1 cellular context compared by ENCODE assay signal in genomic region chr16:49700222-49700927, GRCh38.
TF ChIP-seq lines count a peak whose summit lies in the region.

No MANE protein-coding gene starts in this region.

TF ChIP-seq in HEK293, 187 proteins besides CTCF, POLR2A, EP300 and RAD21 (continued from another document and continues in another):
- no peak for TF ChIP-seq ZNF148 (tag by site-specific recombination; IDR thresholded peaks at IDR 0.05; ENCODE audit: borderline replicate concordance)
- no peak for TF ChIP-seq ZNF416 (tag by site-specific recombination; IDR thresholded peaks at IDR 0.05)
- no peak for TF ChIP-seq ZNF311 (tag by site-specific recombination; IDR thresholded peaks at IDR 0.05; ENCODE audit: borderline replicate concordance)
- no peak for TF ChIP-seq TSHZ1 (tag by site-specific recombination; IDR thresholded peaks at IDR 0.05; ENCODE audit: borderline replicate concordance)
- no peak for TF ChIP-seq ZNF24 (tag by site-specific recombination; IDR thresholded peaks at IDR 0.05)
- no peak for TF ChIP-seq ZNF362 (tag by site-specific recombination; IDR thresholded peaks at IDR 0.05)
- TF ChIP-seq ZNF211 (tag by site-specific recombination; IDR thresholded peaks at IDR 0.05; ENCODE audit: low read depth): no peak
- TF ChIP-seq ZXDB (tag by site-specific recombination; IDR thresholded peaks at IDR 0.05): peak; percentile 53; the same call in 1 of the 2 replicates
- TF ChIP-seq, protein P1, sequence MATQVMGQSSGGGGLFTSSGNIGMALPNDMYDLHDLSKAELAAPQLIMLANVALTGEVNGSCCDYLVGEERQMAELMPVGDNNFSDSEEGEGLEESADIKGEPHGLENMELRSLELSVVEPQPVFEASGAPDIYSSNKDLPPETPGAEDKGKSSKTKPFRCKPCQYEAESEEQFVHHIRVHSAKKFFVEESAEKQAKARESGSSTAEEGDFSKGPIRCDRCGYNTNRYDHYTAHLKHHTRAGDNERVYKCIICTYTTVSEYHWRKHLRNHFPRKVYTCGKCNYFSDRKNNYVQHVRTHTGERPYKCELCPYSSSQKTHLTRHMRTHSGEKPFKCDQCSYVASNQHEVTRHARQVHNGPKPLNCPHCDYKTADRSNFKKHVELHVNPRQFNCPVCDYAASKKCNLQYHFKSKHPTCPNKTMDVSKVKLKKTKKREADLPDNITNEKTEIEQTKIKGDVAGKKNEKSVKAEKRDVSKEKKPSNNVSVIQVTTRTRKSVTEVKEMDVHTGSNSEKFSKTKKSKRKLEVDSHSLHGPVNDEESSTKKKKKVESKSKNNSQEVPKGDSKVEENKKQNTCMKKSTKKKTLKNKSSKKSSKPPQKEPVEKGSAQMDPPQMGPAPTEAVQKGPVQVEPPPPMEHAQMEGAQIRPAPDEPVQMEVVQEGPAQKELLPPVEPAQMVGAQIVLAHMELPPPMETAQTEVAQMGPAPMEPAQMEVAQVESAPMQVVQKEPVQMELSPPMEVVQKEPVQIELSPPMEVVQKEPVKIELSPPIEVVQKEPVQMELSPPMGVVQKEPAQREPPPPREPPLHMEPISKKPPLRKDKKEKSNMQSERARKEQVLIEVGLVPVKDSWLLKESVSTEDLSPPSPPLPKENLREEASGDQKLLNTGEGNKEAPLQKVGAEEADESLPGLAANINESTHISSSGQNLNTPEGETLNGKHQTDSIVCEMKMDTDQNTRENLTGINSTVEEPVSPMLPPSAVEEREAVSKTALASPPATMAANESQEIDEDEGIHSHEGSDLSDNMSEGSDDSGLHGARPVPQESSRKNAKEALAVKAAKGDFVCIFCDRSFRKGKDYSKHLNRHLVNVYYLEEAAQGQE (tag by site-specific recombination; IDR thresholded peaks at IDR 0.05): no peak
- TF ChIP-seq ZNF366 (tag by site-specific recombination; conservative IDR thresholded peaks at IDR 0.05): 0 out of 2 replicates have a peak, but pooled peaks have one; percentile 13
- TF ChIP-seq ZNF777 (tag by site-specific recombination; IDR thresholded peaks at IDR 0.05; ENCODE audit: borderline replicate concordance): no peak
- TF ChIP-seq, protein P2, sequence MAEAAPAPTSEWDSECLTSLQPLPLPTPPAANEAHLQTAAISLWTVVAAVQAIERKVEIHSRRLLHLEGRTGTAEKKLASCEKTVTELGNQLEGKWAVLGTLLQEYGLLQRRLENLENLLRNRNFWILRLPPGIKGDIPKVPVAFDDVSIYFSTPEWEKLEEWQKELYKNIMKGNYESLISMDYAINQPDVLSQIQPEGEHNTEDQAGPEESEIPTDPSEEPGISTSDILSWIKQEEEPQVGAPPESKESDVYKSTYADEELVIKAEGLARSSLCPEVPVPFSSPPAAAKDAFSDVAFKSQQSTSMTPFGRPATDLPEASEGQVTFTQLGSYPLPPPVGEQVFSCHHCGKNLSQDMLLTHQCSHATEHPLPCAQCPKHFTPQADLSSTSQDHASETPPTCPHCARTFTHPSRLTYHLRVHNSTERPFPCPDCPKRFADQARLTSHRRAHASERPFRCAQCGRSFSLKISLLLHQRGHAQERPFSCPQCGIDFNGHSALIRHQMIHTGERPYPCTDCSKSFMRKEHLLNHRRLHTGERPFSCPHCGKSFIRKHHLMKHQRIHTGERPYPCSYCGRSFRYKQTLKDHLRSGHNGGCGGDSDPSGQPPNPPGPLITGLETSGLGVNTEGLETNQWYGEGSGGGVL (tag by site-specific recombination; IDR thresholded peaks at IDR 0.05): peak; percentile 95
- TF ChIP-seq ZNF514 (tag by site-specific recombination; IDR thresholded peaks at IDR 0.05): no peak
- TF ChIP-seq MZF1 (tag by site-specific recombination; IDR thresholded peaks at IDR 0.05; ENCODE audit: borderline replicate concordance): no peak
- no peak for TF ChIP-seq ZNF521 (tag by site-specific recombination; IDR thresholded peaks at IDR 0.05)
- no peak for TF ChIP-seq EGR2 (tag by site-specific recombination; IDR thresholded peaks at IDR 0.05; ENCODE audit: low read depth)
- 0 out of 2 replicates have a peak, but pooled peaks have one; percentile 43 for TF ChIP-seq ZFP69B (tag by site-specific recombination; IDR thresholded peaks at IDR 0.05)
- no peak for TF ChIP-seq ZNF623 (tag by site-specific recombination; IDR thresholded peaks at IDR 0.05)
- peak; percentile 69 for TF ChIP-seq ZNF341 (tag by site-specific recombination; IDR thresholded peaks at IDR 0.05; ENCODE audit: low read depth)
- TF ChIP-seq ZSCAN5A (tag by site-specific recombination; IDR thresholded peaks at IDR 0.05): no peak
- no peak for TF ChIP-seq ZBTB1 (tag by site-specific recombination; IDR thresholded peaks at IDR 0.05)
- no peak for TF ChIP-seq ZNF37A (tag by site-specific recombination; IDR thresholded peaks at IDR 0.05)
- no peak for TF ChIP-seq OVOL3 (tag by site-specific recombination; IDR thresholded peaks at IDR 0.05)
- TF ChIP-seq, protein P3, sequence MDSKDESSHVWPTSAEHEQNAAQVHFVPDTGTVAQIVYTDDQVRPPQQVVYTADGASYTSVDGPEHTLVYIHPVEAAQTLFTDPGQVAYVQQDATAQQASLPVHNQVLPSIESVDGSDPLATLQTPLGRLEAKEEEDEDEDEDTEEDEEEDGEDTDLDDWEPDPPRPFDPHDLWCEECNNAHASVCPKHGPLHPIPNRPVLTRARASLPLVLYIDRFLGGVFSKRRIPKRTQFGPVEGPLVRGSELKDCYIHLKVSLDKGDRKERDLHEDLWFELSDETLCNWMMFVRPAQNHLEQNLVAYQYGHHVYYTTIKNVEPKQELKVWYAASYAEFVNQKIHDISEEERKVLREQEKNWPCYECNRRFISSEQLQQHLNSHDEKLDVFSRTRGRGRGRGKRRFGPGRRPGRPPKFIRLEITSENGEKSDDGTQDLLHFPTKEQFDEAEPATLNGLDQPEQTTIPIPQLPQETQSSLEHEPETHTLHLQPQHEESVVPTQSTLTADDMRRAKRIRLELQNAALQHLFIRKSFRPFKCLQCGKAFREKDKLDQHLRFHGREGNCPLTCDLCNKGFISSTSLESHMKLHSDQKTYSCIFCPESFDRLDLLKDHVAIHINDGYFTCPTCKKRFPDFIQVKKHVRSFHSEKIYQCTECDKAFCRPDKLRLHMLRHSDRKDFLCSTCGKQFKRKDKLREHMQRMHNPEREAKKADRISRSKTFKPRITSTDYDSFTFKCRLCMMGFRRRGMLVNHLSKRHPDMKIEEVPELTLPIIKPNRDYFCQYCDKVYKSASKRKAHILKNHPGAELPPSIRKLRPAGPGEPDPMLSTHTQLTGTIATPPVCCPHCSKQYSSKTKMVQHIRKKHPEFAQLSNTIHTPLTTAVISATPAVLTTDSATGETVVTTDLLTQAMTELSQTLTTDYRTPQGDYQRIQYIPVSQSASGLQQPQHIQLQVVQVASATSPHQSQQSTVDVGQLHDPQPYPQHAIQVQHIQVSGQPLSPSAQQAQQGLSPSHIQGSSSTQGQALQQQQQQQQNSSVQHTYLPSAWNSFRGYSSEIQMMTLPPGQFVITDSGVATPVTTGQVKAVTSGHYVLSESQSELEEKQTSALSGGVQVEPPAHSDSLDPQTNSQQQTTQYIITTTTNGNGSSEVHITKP (tag by site-specific recombination; IDR thresholded peaks at IDR 0.05): peak; percentile 74
- peak; percentile 49 for TF ChIP-seq PATZ1 (tag by site-specific recombination; IDR thresholded peaks at IDR 0.05)
- no peak for TF ChIP-seq FEZF1 (tag by site-specific recombination; IDR thresholded peaks at IDR 0.05)
- peak; percentile 96 for TF ChIP-seq ZIC2 (tag by site-specific recombination; IDR thresholded peaks at IDR 0.05)
- 0 out of 2 replicates have a peak, but pooled peaks have one; percentile 43 for TF ChIP-seq ZNF692 (tag by site-specific recombination; IDR thresholded peaks at IDR 0.05)
- no peak for TF ChIP-seq AEBP2 (tag by site-specific recombination; IDR thresholded peaks at IDR 0.05; ENCODE audit: borderline replicate concordance)
- peak; percentile 81 for TF ChIP-seq ZBTB17 (tag by site-specific recombination; IDR thresholded peaks at IDR 0.05)
- TF ChIP-seq ZNF19 (tag by site-specific recombination; IDR thresholded peaks at IDR 0.05; ENCODE audit: low read depth): no peak
- TF ChIP-seq ZSCAN30 (tag by site-specific recombination; IDR thresholded peaks at IDR 0.05): no peak
